ENCODE assay signal across 11 cellular contexts in genomic region chr11:69075421-69076128, GRCh38. TPM values are rescaled to one million over a fixed set of nuclear protein-coding genes. Genes with fewer than 3 reads are reported as not detected.
DNase-seq lines count a peak whose midpoint lies in the region; ATAC-seq and TF ChIP-seq lines count a peak whose summit lies in the region.
"Had no signal": no experiment of that assay in that cellular context is flagged by ENCODE, and none has a peak within 500 bp of the region (broad histone marks: within the 10 kb centered on the region; RNA-seq: fewer than 3 reads in every experiment).

No MANE protein-coding gene starts in this region.

- H3K4me1 Mint-ChIP-seq in naive B cell (peaks cover 4 to 7% (median 6%) of the 10 kb centered on the region in 3 donors), immature natural killer cell (peaks cover 6 to 24% of the 10 kb centered on the region in 2 donors)

- WGBS in esophagus, 2 donors, result 68 to 70% methylated on average over 18 of the region's 18 CpGs

- H3K27me3 Mint-ChIP-seq in naive B cell, result no peaks in the 10 kb centered on the region
- H3K27me3 Mint-ChIP-seq in immature natural killer cell (ENCODE audit: low read depth in 3 of 3), result peaks cover 0 to 1% (median 0%) of the 10 kb centered on the region in 3 donors

- H3K4me3 ChIP-seq in esophagus (ENCODE audit: low read depth in 1 of 2, low read length in 2 of 2), result no peak overlapping the region

- H3K27me3 ChIP-seq in esophagus (ENCODE audit: control insufficient read depth in 1 of 2, insufficient read depth in 2 of 2, low read length in 2 of 2), result no peaks in the 10 kb centered on the region

- H3K36me3 Mint-ChIP-seq in naive B cell (peaks cover 0 to 18% of the 10 kb centered on the region in 2 donors), immature natural killer cell (peaks cover 0 to 13% (median 8%) of the 10 kb centered on the region in 3 donors)

- H3K36me3 ChIP-seq in esophagus (ENCODE audit: control insufficient read depth in 2 of 2, insufficient read depth in 2 of 2, low read length in 1 of 2), result peaks cover 6 to 38% of the 10 kb centered on the region in 2 donors

- no peaks in the 10 kb centered on the region for H3K4me1 ChIP-seq in esophagus (ENCODE audit: control insufficient read depth in 2 of 2, insufficient read depth in 2 of 2, low read length in 1 of 2)

- peak overlapping the region in 4 of 6 donors; percentile 20 to 80 (median 66) for H3K27ac Mint-ChIP-seq in naive B cell
- H3K27ac Mint-ChIP-seq in immature natural killer cell, result peak overlapping the region in 2 of 6 donors; percentile 35 to 65
- H3K27ac Mint-ChIP-seq: activated T-cell treated with anti-CD3 and anti-CD28 coated beads, Interleukin-2, amount 50 U/mL, for 72 hours had no signal

- H3K9me3 Mint-ChIP-seq in naive B cell (no peaks in the 10 kb centered on the region), immature natural killer cell (no peaks in the 10 kb centered on the region)
- H3K9me3 Mint-ChIP-seq: activated T-cell treated with anti-CD3 and anti-CD28 coated beads, Interleukin-2, amount 50 U/mL, for 72 hours had no signal

- H3K9me3 ChIP-seq in esophagus (ENCODE audit: control insufficient read depth in 2 of 2, insufficient read depth in 1 of 2, low read depth in 1 of 2, low read length in 1 of 2), result no peaks in the 10 kb centered on the region

- TF ChIP-seq CTCF in GM10266 (IDR thresholded peaks at IDR 0.05; ENCODE audit: control insufficient read depth, insufficient read depth, low read depth, missing control alignments), result no peak

- ATAC-seq in naive B cell (ENCODE audit: low read depth in 2 of 2) (no peak), GM21515 (IDR thresholded peaks at IDR 0.05; ENCODE audit: unreplicated experiment) (no peak)
- ATAC-seq: activated T-cell treated with anti-CD3 and anti-CD28 coated beads, Interleukin-2, amount 50 U/mL, for 72 hours had no signal

- peak overlapping the region; percentile 5 to 47 for H3K27ac ChIP-seq in esophagus (ENCODE audit: low read depth in 2 of 2, low read length in 1 of 2)

- DNase-seq in AG08395 (ENCODE audit: low spot score) (peak; percentile 97), OCI-M1 (lab: John Stamatoyannopoulos, UW) (peak; percentile 88), naive B cell (no peak), immature natural killer cell (no peak), NAMALWA (ENCODE audit: low spot score) (no peak), GM10266 (ENCODE audit: extremely low spot score) (no peak)
- DNase-seq: activated T-cell treated with anti-CD3 and anti-CD28 coated beads, Interleukin-2, amount 50 U/mL, for 72 hours; DMS 273 treated with DMSO at 0.1 percent for 48 hours; NCI-H2107 had no signal

- H3K4me3 Mint-ChIP-seq in naive B cell (no peak overlapping the region), immature natural killer cell (no peak overlapping the region)
- H3K4me3 Mint-ChIP-seq: activated T-cell treated with anti-CD3 and anti-CD28 coated beads, Interleukin-2, amount 50 U/mL, for 72 hours had no signal

RNA-seq across cellular contexts. Expression of gene TPCN2, which starts 26.8 kb away (rescaled TPM):
- polyA plus RNA-seq in esophagus (10 to 100 TPM in 1 of 2 donors, 1 to 10 TPM in 1; 6.5 to 12.1 TPM), naive B cell (ENCODE audit: low read depth in 6 of 6) (10 to 100 TPM in 1 of 6 donors, 1 to 10 TPM in 5; 4.8 to 12.5 (median 6.9) TPM), immature natural killer cell (1 to 10 TPM; 4.8 to 7.0 (median 5.0) TPM)

Comparison
In these comparisons a context has a peak if more than half of its experiments do, and no peak if none do; other contexts are left out.
1. DNase-seq: peak in AG08395 (single experiment) and OCI-M1 (single experiment); none in naive B cell (single experiment), immature natural killer cell (0 of 3), NAMALWA (single experiment) and GM10266 (single experiment).